In the genomic region with DNA sequence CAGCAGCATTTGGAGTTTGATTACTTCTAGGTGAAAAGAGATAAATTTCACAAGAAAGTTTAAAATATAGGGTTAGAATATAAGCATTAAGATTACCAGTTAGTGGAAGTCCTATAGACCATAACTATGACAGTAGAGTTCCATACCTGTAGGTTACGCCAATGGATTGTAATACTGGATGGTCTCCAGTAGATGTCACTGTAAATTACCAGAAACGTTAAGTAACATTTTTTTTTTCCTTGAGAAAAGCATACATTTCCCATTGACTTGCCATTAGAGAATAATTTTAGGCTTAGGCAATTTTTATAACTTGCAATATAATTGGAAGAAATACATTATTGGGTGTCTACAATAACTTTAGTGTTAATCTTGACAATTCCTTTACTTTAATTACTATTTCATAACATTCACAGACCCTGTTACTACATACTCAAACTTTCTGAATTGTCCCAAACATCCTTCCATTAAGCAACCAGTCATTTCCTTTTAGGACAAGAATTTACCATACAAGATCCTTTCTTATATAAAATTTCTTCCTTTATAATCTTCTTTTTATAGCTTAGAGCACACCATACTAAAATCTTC, we compare ENCODE assay signal across 8 cellular contexts.
A peak's percentile ranks its signal among the peaks of the same experiment; 100 is the strongest.
DNase-seq lines count a peak whose midpoint lies in the region; ATAC-seq and TF ChIP-seq lines count a peak whose summit lies in the region.

No MANE protein-coding gene starts in this region.

- H3K4me1 Mint-ChIP-seq in naive thymus-derived CD4-positive, alpha-beta T cell = no peaks in the 10 kb centered on the region
- no peaks in the 10 kb centered on the region for H3K4me1 Mint-ChIP-seq in activated naive CD8-positive, alpha-beta T cell treated with anti-CD3 and anti-CD28 coated beads for 36 hours

- H3K9me3 ChIP-seq in hepatocyte (ENCODE audit: low read depth) = no peaks in the 10 kb centered on the region
- H3K9me3 ChIP-seq in naive thymus-derived CD4-positive, alpha-beta T cell (ENCODE audit: control insufficient read depth in 2 of 3, low read length in 3 of 3) = no peaks in the 10 kb centered on the region

- no peaks in the 10 kb centered on the region for H3K36me3 Mint-ChIP-seq in naive thymus-derived CD4-positive, alpha-beta T cell
- H3K36me3 Mint-ChIP-seq in activated naive CD8-positive, alpha-beta T cell treated with anti-CD3 and anti-CD28 coated beads for 36 hours = no peaks in the 10 kb centered on the region

- no peak overlapping the region for H3K27ac ChIP-seq in hepatocyte
- no peak overlapping the region for H3K27ac ChIP-seq in naive thymus-derived CD4-positive, alpha-beta T cell (ENCODE audit: low read depth, low read length)

- H3K4me3 ChIP-seq in AG09309 (ENCODE audit: control insufficient read depth, low read depth, low read length) (no peak overlapping the region), hepatocyte (no peak overlapping the region)
- no peak overlapping the region for H3K4me3 ChIP-seq in naive thymus-derived CD4-positive, alpha-beta T cell (ENCODE audit: low read length)

- H3K27ac Mint-ChIP-seq in naive thymus-derived CD4-positive, alpha-beta T cell = no peak overlapping the region
- no peak overlapping the region for H3K27ac Mint-ChIP-seq in activated naive CD8-positive, alpha-beta T cell treated with anti-CD3 and anti-CD28 coated beads for 36 hours

- intact Hi-C loops in naive thymus-derived CD4-positive, alpha-beta T cell (cut with micrococcal nuclease) = no loop called here

- CTCF ChIA-PET in naive thymus-derived CD4-positive, alpha-beta T cell (lab: Charles Lee) = no interaction called here

- H3K27me3 ChIP-seq in hepatocyte = no peaks in the 10 kb centered on the region
- no peaks in the 10 kb centered on the region for H3K27me3 ChIP-seq in naive thymus-derived CD4-positive, alpha-beta T cell (ENCODE audit: control insufficient read depth in 2 of 2, insufficient read depth in 2 of 2, low read length in 2 of 2)

- no peaks in the 10 kb centered on the region for H3K79me2 ChIP-seq in hepatocyte

- POLR2A ChIA-PET in naive thymus-derived CD4-positive, alpha-beta T cell (lab: Charles Lee) = no interaction called here

- H3K4me2 ChIP-seq in hepatocyte = no peak overlapping the region

- H3K27me3 Mint-ChIP-seq in naive thymus-derived CD4-positive, alpha-beta T cell = no peaks in the 10 kb centered on the region
- no peaks in the 10 kb centered on the region for H3K27me3 Mint-ChIP-seq in activated naive CD8-positive, alpha-beta T cell treated with anti-CD3 and anti-CD28 coated beads for 36 hours

- peak; percentile 75 for ATAC-seq in GM18511 (IDR thresholded peaks at IDR 0.05; ENCODE audit: unreplicated experiment)
- ATAC-seq in HG03175 (IDR thresholded peaks at IDR 0.05; ENCODE audit: unreplicated experiment) = peak; percentile 76
- ATAC-seq in naive thymus-derived CD4-positive, alpha-beta T cell = no peak

- peaks cover 0 to 4% (median 0%) of the 10 kb centered on the region in 11 donors for H3K9me3 Mint-ChIP-seq in naive thymus-derived CD4-positive, alpha-beta T cell
- no peaks in the 10 kb centered on the region for H3K9me3 Mint-ChIP-seq in activated naive CD8-positive, alpha-beta T cell treated with anti-CD3 and anti-CD28 coated beads for 36 hours

- no peak overlapping the region for H3K4me3 Mint-ChIP-seq in naive thymus-derived CD4-positive, alpha-beta T cell
- no peak overlapping the region for H3K4me3 Mint-ChIP-seq in activated naive CD8-positive, alpha-beta T cell treated with anti-CD3 and anti-CD28 coated beads for 36 hours

- no peaks in the 10 kb centered on the region for H3K4me1 ChIP-seq in hepatocyte (ENCODE audit: insufficient read depth)
- no peaks in the 10 kb centered on the region for H3K4me1 ChIP-seq in naive thymus-derived CD4-positive, alpha-beta T cell (ENCODE audit: control insufficient read depth in 2 of 2, insufficient read depth in 2 of 2, low read length in 2 of 2)

- 4% methylated on average over 2 of the region's 2 CpGs for WGBS in hepatocyte (ENCODE audit: low lambda C conversion rate, missing lambda C conversion rate)

- no peaks in the 10 kb centered on the region for H3K36me3 ChIP-seq in hepatocyte (replicated peaks; ENCODE audit: insufficient read depth, low read depth)
- no peaks in the 10 kb centered on the region for H3K36me3 ChIP-seq in naive thymus-derived CD4-positive, alpha-beta T cell (ENCODE audit: control insufficient read depth in 2 of 3, insufficient read depth in 3 of 3, low read length in 3 of 3)

- H4K20me1 ChIP-seq in hepatocyte (ENCODE audit: insufficient read depth, poor library complexity, severe bottlenecking) = no peaks in the 10 kb centered on the region

- no peak overlapping the region for H2AFZ ChIP-seq in hepatocyte

- peak; percentile 2 for DNase-seq in AG09309 (ENCODE audit: low read depth)
- DNase-seq in RPMI7951 (ENCODE audit: low read depth) = peak; percentile 10
- peak; percentile 37 for DNase-seq in hepatocyte (ENCODE audit: low spot score)
- DNase-seq in naive thymus-derived CD4-positive, alpha-beta T cell = no peak
- no peak for DNase-seq in activated naive CD8-positive, alpha-beta T cell treated with anti-CD3 and anti-CD28 coated beads for 36 hours
- no peak for DNase-seq in activated CD8-positive, alpha-beta memory T cell treated with anti-CD3 and anti-CD28 coated beads for 24 hours

- H3K9me2 ChIP-seq in hepatocyte (replicated peaks; ENCODE audit: insufficient read depth) = no peaks in the 10 kb centered on the region

- peak; percentile 32 for TF ChIP-seq CTCF in AG09309 (IDR thresholded peaks at IDR 0.05; ENCODE audit: control insufficient read depth, insufficient read depth, low read depth, low read length, missing control alignments)
- TF ChIP-seq CTCF in hepatocyte (IDR thresholded peaks at IDR 0.05; ENCODE audit: poor library complexity) = peak; percentile 57

Comparison
In these comparisons a context has a peak if more than half of its experiments do, and no peak if none do; other contexts are left out.
1. DNase-seq: peak in AG09309 (single experiment), RPMI7951 (single experiment) and hepatocyte (single experiment); none in naive thymus-derived CD4-positive, alpha-beta T cell (0 of 9), activated naive CD8-positive, alpha-beta T cell treated with anti-CD3 and anti-CD28 coated beads for 36 hours (single experiment) and activated CD8-positive, alpha-beta memory T cell treated with anti-CD3 and anti-CD28 coated beads for 24 hours (single experiment).